Comparison of ENCODE assay signal across 13 cellular contexts in genomic region chrX:144819406-144819805, GRCh38.
DNase-seq lines count a peak whose midpoint lies in the region; TF ChIP-seq lines count a peak whose summit lies in the region.
"Had no signal": no experiment of that assay in that cellular context is flagged by ENCODE, and none has a peak within 500 bp of the region (broad histone marks: within the 10 kb centered on the region; RNA-seq: fewer than 3 reads in every experiment).

No MANE protein-coding gene starts in this region.

- DNase-seq in MV-4-11 (lab: John Stamatoyannopoulos, UW) (peak; percentile 36), OCI-M1 (lab: John Stamatoyannopoulos, UW) (peak; percentile 5), fibroblast of villous mesenchyme (ENCODE audit: low read depth) (peak; percentile 36), mesenteric fat pad (ENCODE audit: low spot score) (no peak), activated gamma-delta T cell treated with Interleukin-2 at 50 U/mL for 16 hours (no peak), NAMALWA (ENCODE audit: low spot score) (no peak)
- DNase-seq: Caco-2; CD8-positive, alpha-beta memory T cell; DND-41; GDM1; H7 had no signal

- H3K4me3 ChIP-seq in fibroblast of villous mesenchyme (ENCODE audit: low read depth, low read length), result no peak overlapping the region
- H3K4me3 ChIP-seq: BLaER1, GM23338 had no signal

- TF ChIP-seq CTCF in fibroblast of villous mesenchyme (IDR thresholded peaks at IDR 0.05; ENCODE audit: insufficient read depth, low read depth, low read length), result no peak

Comparison
In these comparisons a context has a peak if more than half of its experiments do, and no peak if none do; other contexts are left out.
1. DNase-seq: peak in MV-4-11 (single experiment), OCI-M1 (single experiment) and fibroblast of villous mesenchyme (single experiment); none in mesenteric fat pad (single experiment), activated gamma-delta T cell treated with Interleukin-2 at 50 U/mL for 16 hours (single experiment) and NAMALWA (single experiment).